ENCODE assay signal across 23 cellular contexts in genomic region chr1:201497935-201498509, GRCh38. TPM values are rescaled to one million over a fixed set of nuclear protein-coding genes. Genes with fewer than 3 reads are reported as not detected.
DNase-seq lines count a peak whose midpoint lies in the region; ATAC-seq and TF ChIP-seq lines count a peak whose summit lies in the region.
"Had no signal": no experiment of that assay in that cellular context is flagged by ENCODE, and none has a peak within 500 bp of the region (broad histone marks: within the 10 kb centered on the region; RNA-seq: fewer than 3 reads in every experiment).

No MANE protein-coding gene starts in this region.

- H3K27me3 ChIP-seq in IMR-90 (ENCODE audit: control insufficient read depth, insufficient read depth, low read length): no peaks in the 10 kb centered on the region
- H3K27me3 ChIP-seq in dorsolateral prefrontal cortex: no peaks in the 10 kb centered on the region
- H3K27me3 ChIP-seq in neural progenitor cell: no peaks in the 10 kb centered on the region
- H3K27me3 ChIP-seq in tibial artery: no peaks in the 10 kb centered on the region
- H3K27me3 ChIP-seq: body of pancreas, foreskin keratinocyte had no signal

- 92% methylated on average over 5 of the region's 16 CpGs; no CpG with 5 or more reads in 1 of the 2 experiments for WGBS in IMR-90 (ENCODE audit: extremely low coverage in 2 of 2, insufficient read length in 1 of 2), 2 experiments

- no peak overlapping the region for H4K5ac ChIP-seq in IMR-90 (ENCODE audit: low read depth, low read length)

- H3K4me3 Mint-ChIP-seq in neural progenitor cell: no peak overlapping the region
- H3K4me3 Mint-ChIP-seq: CD4-positive, alpha-beta T cell; dendritic cell treated with granulocyte-macrophage colony-stimulating factor and Interleukin-4, amounts not matched to agents 40 ng/mL and 50 ng/mL, for 4 days had no signal

- CTCF ChIA-PET in IMR-90 (lab: Yijun Ruan, JAX): no interaction called here

- H4K8ac ChIP-seq in IMR-90 (ENCODE audit: low read depth in 2 of 2, low read length in 2 of 2): peak overlapping the region in 1 of 2 experiments; percentile 59; a peak in 1 of 4 replicates

- no TSS peak for BruUV-seq in IMR-90 (replicated peaks; lab: Mats Ljungman, UMichigan)

- peaks cover 28% of the 10 kb centered on the region for H3F3A ChIP-seq in neural progenitor cell (ENCODE audit: low read depth)

- H3K4me2 ChIP-seq in IMR-90 (ENCODE audit: low read depth, low read length): no peak overlapping the region
- no peak overlapping the region for H3K4me2 ChIP-seq in neural progenitor cell

- H3K4ac ChIP-seq in IMR-90 (ENCODE audit: low read depth, low read length): peak overlapping the region; percentile 61; the same call in 1 of the 2 replicates

- peaks cover 50% of the 10 kb centered on the region for H3K4me1 Mint-ChIP-seq in neural progenitor cell

- POLR2A ChIA-PET in IMR-90 (lab: Charles Lee; ENCODE audit: unreplicated experiment): interaction anchor here (0.6 kb wide), 1 partner anchor 1375 kb away, joined by 5 read pairs; no protein-coding TSS in a partner anchor

- peak overlapping the region; percentile 29; the same call in 1 of the 2 replicates for H3K23ac ChIP-seq in IMR-90 (ENCODE audit: low read depth, low read length)

- H3K27ac ChIP-seq in IMR-90 (ENCODE audit: insufficient read depth, low read length): peak overlapping the region; percentile 8; the same call in 1 of the 2 replicates
- peak overlapping the region; percentile 57 to 100 (median 97) for H3K27ac ChIP-seq in dorsolateral prefrontal cortex
- H3K27ac ChIP-seq in neural progenitor cell: no peak overlapping the region
- peak overlapping the region; percentile 93 to 97 for H3K27ac ChIP-seq in tibial artery
- H3K27ac ChIP-seq: body of pancreas, foreskin keratinocyte, psoas muscle had no signal

- H2BK120ac ChIP-seq in IMR-90 (ENCODE audit: low read depth, low read length): no peak overlapping the region

- peaks cover 11% of the 10 kb centered on the region for H3K27me3 Mint-ChIP-seq in neural progenitor cell (ENCODE audit: insufficient read depth, low read depth)
- H3K27me3 Mint-ChIP-seq: CD4-positive, alpha-beta T cell; dendritic cell treated with granulocyte-macrophage colony-stimulating factor and Interleukin-4, amounts not matched to agents 40 ng/mL and 50 ng/mL, for 4 days had no signal

- no peak for ATAC-seq in IMR-90 (ENCODE audit: low read depth)
- ATAC-seq in HG03460 (IDR thresholded peaks at IDR 0.05; ENCODE audit: unreplicated experiment): no peak
- ATAC-seq: activated CD4-positive, CD25-positive, alpha-beta regulatory T cell treated with anti-CD3 and anti-CD28 coated beads, Interleukin-2, amount 50 U/mL, for 24 hours; activated naive CD4-positive, alpha-beta T cell treated with anti-CD3 and anti-CD28 coated beads, Interleukin-2, amount 50 U/mL, for 72 hours; body of pancreas; foreskin keratinocyte; psoas muscle; stimulated activated naive CD8-positive, alpha-beta T cell treated with anti-CD3 and anti-CD28 coated beads, Interleukin-15, Interleukin-2, amounts not matched to agents 100 U/mL and 50 U/mL, for 24 hours had no signal

- in situ Hi-C loops in IMR-90 (cut with MboI; ENCODE audit: low sequenced_read_pairs): no loop called here

- intact Hi-C loops in IMR-90 (cut with micrococcal nuclease): no loop called here
- intact Hi-C loops in dorsolateral prefrontal cortex (cut with DNase I): no loop called here
- intact Hi-C loops in tibial artery (cut with DNase I; ENCODE audit: low total_unique reads): no loop called here

- TF ChIP-seq POLR2A in IMR-90 (IDR thresholded peaks at IDR 0.05; ENCODE audit: low read depth, low read length): no peak

- H3K36me3 Mint-ChIP-seq in neural progenitor cell: peaks cover 2% of the 10 kb centered on the region

- peaks cover 4% of the 10 kb centered on the region for H3K9me3 Mint-ChIP-seq in neural progenitor cell
- H3K9me3 Mint-ChIP-seq: activated naive CD4-positive, alpha-beta T cell treated with anti-CD3 and anti-CD28 coated beads, Interleukin-2, amount 50 U/mL, for 72 hours; CD4-positive, alpha-beta T cell; dendritic cell treated with granulocyte-macrophage colony-stimulating factor and Interleukin-4, amounts not matched to agents 40 ng/mL and 50 ng/mL, for 4 days had no signal

- H3K9me1 ChIP-seq in IMR-90 (ENCODE audit: insufficient read depth, low read length): peaks cover 75% of the 10 kb centered on the region

- H3K4me1 ChIP-seq in IMR-90 (ENCODE audit: control insufficient read depth, insufficient read depth, low read length) (peaks cover 70% of the 10 kb centered on the region), neural progenitor cell (peaks cover 33% of the 10 kb centered on the region), tibial artery (peaks cover 8 to 100% (median 96%) of the 10 kb centered on the region in 4 donors)

- H3K36me3 ChIP-seq in IMR-90 (ENCODE audit: control insufficient read depth, insufficient read depth, low read length) (peaks cover 61% of the 10 kb centered on the region), neural progenitor cell (no peaks in the 10 kb centered on the region), tibial artery (peaks cover 36 to 51% (median 50%) of the 10 kb centered on the region in 3 donors)

- H3K14ac ChIP-seq in IMR-90 (replicated peaks; ENCODE audit: low read depth, low read length): 0 out of 2 replicates have a peak overlapping the region, but pooled peaks have one; percentile 13

- H3K79me2 ChIP-seq in neural progenitor cell (ENCODE audit: low read depth): no peaks in the 10 kb centered on the region

- TF ChIP-seq CTCF in IMR-90 (conservative IDR thresholded peaks at IDR 0.05; ENCODE audit: low read depth, low read length) (no peak), dorsolateral prefrontal cortex (IDR thresholded peaks at IDR 0.05 in 54 of 56, conservative IDR thresholded peaks at IDR 0.05 in 2 of 56; ENCODE audit: low read depth in 1 of 56, partially characterized antibody in 56 of 56) (no peak), neural progenitor cell (IDR thresholded peaks at IDR 0.05) (no peak), tibial artery (IDR thresholded peaks at IDR 0.05) (no peak)

- no peaks in the 10 kb centered on the region for H3K9me3 ChIP-seq in IMR-90 (ENCODE audit: control insufficient read depth, insufficient read depth, low read length)
- no peaks in the 10 kb centered on the region for H3K9me3 ChIP-seq in neural progenitor cell (ENCODE audit: low read depth)
- no peaks in the 10 kb centered on the region for H3K9me3 ChIP-seq in tibial artery
- H3K9me3 ChIP-seq: body of pancreas, psoas muscle had no signal

- DNase-seq in IMR-90 (no peak), dorsolateral prefrontal cortex (no peak), neural progenitor cell (ENCODE audit: low spot score) (no peak), tibial artery (no peak), COLO668 (lab: John Stamatoyannopoulos, UW; ENCODE audit: unreplicated experiment) (no peak), amygdala (lab: John Stamatoyannopoulos, UW) (no peak), dedifferentiated amniotic fluid mesenchymal stem cell (ENCODE audit: extremely low spot score) (no peak)
- DNase-seq: activated CD8-positive, alpha-beta memory T cell treated with anti-CD3 and anti-CD28 coated beads for 24 hours; activated T-cell treated with anti-CD3 and anti-CD28 coated beads, Interleukin-2, amount 50 U/mL, for 48 hours; body of pancreas; CD4-positive, alpha-beta T cell; foreskin keratinocyte; mesendoderm; NCI-H2107; NCI-H510A treated with DMSO at 0.1 percent for 48 hours; psoas muscle; stimulated activated CD4-positive, alpha-beta T cell treated with anti-CD3 and anti-CD28 coated beads, Interleukin-4, amount 100 ng/mL, for 1 hour; stimulated activated naive CD8-positive, alpha-beta T cell treated with anti-CD3 and anti-CD28 coated beads, Interleukin-15, Interleukin-2, amounts not matched to agents 100 U/mL and 50 U/mL, for 24 hours had no signal

- H2AK5ac ChIP-seq in IMR-90 (ENCODE audit: low read depth, low read length): peak overlapping the region; percentile 72

- dilution Hi-C loops in IMR-90 (cut with HindIII; ENCODE audit: low sequenced_read_pairs, unreplicated experiment): no loop called here

- H3K27ac Mint-ChIP-seq in neural progenitor cell: peak overlapping the region; percentile 46
- H3K27ac Mint-ChIP-seq: activated naive CD4-positive, alpha-beta T cell treated with anti-CD3 and anti-CD28 coated beads, Interleukin-2, amount 50 U/mL, for 72 hours; CD4-positive, alpha-beta T cell; dendritic cell treated with granulocyte-macrophage colony-stimulating factor and Interleukin-4, amounts not matched to agents 40 ng/mL and 50 ng/mL, for 4 days had no signal

- no peak overlapping the region for H2AK9ac ChIP-seq in IMR-90 (replicated peaks; ENCODE audit: low read depth, low read length, poor library complexity)

- H3K4me3 ChIP-seq in IMR-90 (ENCODE audit: insufficient read depth, low read depth, low read length) (no peak overlapping the region), dorsolateral prefrontal cortex (peak overlapping the region in 5 of 59 donors; percentile 5 to 84 (median 36)), neural progenitor cell (no peak overlapping the region), tibial artery (peak overlapping the region; percentile 5 to 19)
- H3K4me3 ChIP-seq: body of pancreas, psoas muscle, smooth muscle cell had no signal

- H3K79me1 ChIP-seq in IMR-90 (ENCODE audit: low read depth in 1 of 2, low read length in 2 of 2): peaks cover 17 to 89% of the 10 kb centered on the region in 2 experiments; a peak in 3 of 4 replicates

- no peak overlapping the region for H3K56ac ChIP-seq in IMR-90 (ENCODE audit: extremely low read depth, insufficient read depth, low read length)

- no peak overlapping the region for H2BK5ac ChIP-seq in IMR-90 (ENCODE audit: low read depth, low read length, poor library complexity, severe bottlenecking)

- no peak overlapping the region; the same call in 1 of the 2 replicates for H4K91ac ChIP-seq in IMR-90 (ENCODE audit: insufficient read depth, low read depth, low read length)

- no peak overlapping the region for H2BK15ac ChIP-seq in IMR-90 (ENCODE audit: low read depth, low read length)

- H2AFZ ChIP-seq in IMR-90 (replicated peaks; ENCODE audit: low read length, poor library complexity) (no peak overlapping the region), neural progenitor cell (replicated peaks) (no peak overlapping the region)

- H4K20me1 ChIP-seq in IMR-90 (ENCODE audit: insufficient read depth, low read length) (peaks cover 88% of the 10 kb centered on the region), neural progenitor cell (ENCODE audit: low read depth) (no peaks in the 10 kb centered on the region)

- TF ChIP-seq RAD21 in IMR-90 (IDR thresholded peaks at IDR 0.05; ENCODE audit: low read length): no peak

- H3K9ac ChIP-seq in IMR-90 (ENCODE audit: low read depth, low read length) (no peak overlapping the region), neural progenitor cell (no peak overlapping the region)

- H2BK20ac ChIP-seq in IMR-90 (ENCODE audit: low read depth, low read length): no peak overlapping the region

- H3K18ac ChIP-seq in IMR-90 (ENCODE audit: low read depth, low read length): no peak overlapping the region

RNA-seq across cellular contexts. Expression of gene CSRP1, which starts 8.9 kb away (rescaled TPM):
- 1,498 and 1,861 TPM in 2 replicates for total RNA-seq in IMR-90 (2012; rRNA removed)
- 948 and 1,037 TPM in 2 replicates for polyA plus RNA-seq in IMR-90 (2012; rRNA removed)
- polyA plus RNA-seq in IMR-90 (2012; cell fraction: cytosol; rRNA removed): 955 and 1,043 TPM in 2 replicates
- polyA plus RNA-seq in IMR-90 (2012; cell fraction: nucleus; rRNA removed; ENCODE audit: low replicate concordance): 737 and 1,227 TPM in 2 replicates
- 1,000 to 10,000 TPM in 2 of 120 experiments, 100 to 1,000 TPM in 118; 225 to 1,268 (median 522) TPM for total RNA-seq in dorsolateral prefrontal cortex
- total RNA-seq in neural progenitor cell (ENCODE audit: low replicate concordance): 2.5 and 4.1 TPM in 2 replicates

RNA-seq across cellular contexts. Expression of gene PHLDA3, which starts 29.0 kb away (rescaled TPM):
- total RNA-seq in IMR-90 (2012; rRNA removed) (41.6 and 44.2 TPM in 2 replicates), dorsolateral prefrontal cortex (100 to 1,000 TPM in 6 of 120 experiments, 10 to 100 TPM in 114; 34.3 to 144 (median 58.1) TPM), neural progenitor cell (ENCODE audit: low replicate concordance) (1.9 and 11.8 TPM in 2 replicates)
- polyA plus RNA-seq in IMR-90 (2012; rRNA removed): 102 and 122 TPM in 2 replicates
- polyA plus RNA-seq in IMR-90 (2012; cell fraction: cytosol; rRNA removed): 50.7 and 178 TPM in 2 replicates
- 49.6 and 125 TPM in 2 replicates for polyA plus RNA-seq in IMR-90 (2012; cell fraction: nucleus; rRNA removed; ENCODE audit: low replicate concordance)

RNA-seq across cellular contexts. Expression of gene NAV1, which starts 40.9 kb away (rescaled TPM):
- total RNA-seq in IMR-90 (2012; rRNA removed) (14.0 and 14.4 TPM in 2 replicates), dorsolateral prefrontal cortex (100 to 1,000 TPM in 17 of 120 experiments, 10 to 100 TPM in 103; 53.8 to 141 (median 77.6) TPM), neural progenitor cell (ENCODE audit: low replicate concordance) (60.7 and 83.0 TPM in 2 replicates)
- polyA plus RNA-seq in IMR-90 (2012; rRNA removed): 23.1 and 23.6 TPM in 2 replicates
- 11.8 and 15.2 TPM in 2 replicates for polyA plus RNA-seq in IMR-90 (2012; cell fraction: cytosol; rRNA removed)
- 31.9 and 47.5 TPM in 2 replicates for polyA plus RNA-seq in IMR-90 (2012; cell fraction: nucleus; rRNA removed; ENCODE audit: low replicate concordance)

Comparison
In these comparisons a context has a peak if more than half of its experiments do, and no peak if none do; other contexts are left out.
1. H3K4me3 ChIP-seq: peak in tibial artery (2 of 2); none in IMR-90 (single experiment) and neural progenitor cell (single experiment).
2. RNA of gene CSRP1, which starts 8.9 kb away (total RNA-seq): 1,498 to 1,861 TPM in IMR-90 and 225 to 1,268 TPM in dorsolateral prefrontal cortex; 2.5 to 4.1 TPM in neural progenitor cell; every median in the first group is over 10 times any median in the second.